ENCODE assay signal across 13 cellular contexts in the genomic region with DNA sequence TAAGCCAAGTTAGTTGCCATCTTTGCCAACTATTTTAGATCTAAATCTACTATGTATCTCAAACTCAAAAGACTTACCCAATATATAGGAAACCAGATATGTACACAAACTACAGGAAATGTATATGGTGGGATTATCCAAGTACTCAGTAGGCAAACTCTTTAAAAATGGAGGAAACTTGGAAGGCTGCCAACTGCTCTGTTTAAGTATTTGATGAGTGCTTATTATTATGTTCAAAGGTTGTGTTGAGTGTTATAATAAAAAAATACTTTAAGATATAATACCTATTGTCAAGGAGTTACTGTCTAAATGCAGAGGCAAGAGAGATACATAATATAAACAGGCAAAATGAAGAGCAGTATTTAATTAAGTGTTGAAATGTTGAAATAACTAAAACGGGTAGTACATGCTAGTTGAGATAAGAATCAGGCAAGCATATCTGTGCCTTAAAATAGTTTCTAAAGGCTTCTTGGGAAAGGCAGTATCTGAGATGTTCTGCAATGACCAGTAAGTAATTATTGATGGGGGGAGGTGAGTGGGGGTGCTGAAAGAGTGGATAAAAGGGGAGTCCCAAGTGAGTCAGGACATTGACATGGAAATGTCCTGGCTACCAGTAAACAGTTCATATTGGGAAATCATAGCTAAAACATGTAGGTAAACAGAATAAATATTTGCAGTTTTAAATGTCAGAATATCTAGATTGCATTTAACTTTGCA. TPM values are rescaled to one million over a fixed set of nuclear protein-coding genes. Genes with fewer than 3 reads are reported as not detected.
DNase-seq lines count a peak whose midpoint lies in the region; ATAC-seq and TF ChIP-seq lines count a peak whose summit lies in the region.
"Had no signal": no experiment of that assay in that cellular context is flagged by ENCODE, and none has a peak within 500 bp of the region (broad histone marks: within the 10 kb centered on the region; RNA-seq: fewer than 3 reads in every experiment).

No MANE protein-coding gene starts in this region.

- no peaks in the 10 kb centered on the region for H3K27me3 ChIP-seq in PC-3 (ENCODE audit: low read length)
- H3K27me3 ChIP-seq: SJSA1 had no signal

- peaks cover 47% of the 10 kb centered on the region for H3K4me1 ChIP-seq in PC-3 (ENCODE audit: insufficient read depth, low read length)

- TF ChIP-seq CTCF in PC-3 (conservative IDR thresholded peaks at IDR 0.05; ENCODE audit: low read depth, low read length) (no peak), fibroblast of villous mesenchyme (IDR thresholded peaks at IDR 0.05; ENCODE audit: insufficient read depth, low read depth, low read length) (no peak)

- H3F3A ChIP-seq in PC-3 (ENCODE audit: low read length, unreplicated experiment) = peaks cover 10% of the 10 kb centered on the region

- CTCF ChIA-PET in PC-3 (lab: Charles Lee) = no interaction called here

- H3K9me2 ChIP-seq in PC-3 (replicated peaks; ENCODE audit: low read length) = no peaks in the 10 kb centered on the region

- no peaks in the 10 kb centered on the region for H3K79me2 ChIP-seq in PC-3 (ENCODE audit: low read length)

- H3K4me3 ChIP-seq in PC-3 (ENCODE audit: low read length) (no peak overlapping the region), fibroblast of villous mesenchyme (ENCODE audit: low read depth, low read length) (no peak overlapping the region)
- H3K4me3 ChIP-seq: SJSA1 had no signal

- ATAC-seq in PC-3 (no peak), HG02623 (IDR thresholded peaks at IDR 0.05; ENCODE audit: unreplicated experiment) (no peak), GM18873 (IDR thresholded peaks at IDR 0.05; ENCODE audit: low FRiP score, unreplicated experiment) (no peak)

- POLR2A ChIA-PET in PC-3 (lab: Charles Lee; ENCODE audit: unreplicated experiment) = no interaction called here

- H3K9ac ChIP-seq in PC-3 (ENCODE audit: low read length) = no peak overlapping the region

- intact Hi-C loops in PC-3 (cut with micrococcal nuclease) = no loop called here

- peak; percentile 60 for DNase-seq in DMS153 (lab: John Stamatoyannopoulos, UW)
- peak; percentile 33 for DNase-seq in NCI-H1092 (lab: John Stamatoyannopoulos, UW)
- peak; percentile 44 for DNase-seq in PC-3
- DNase-seq in fibroblast of villous mesenchyme (ENCODE audit: low read depth) = peak; percentile 85
- no peak for DNase-seq in activated CD8-positive, alpha-beta memory T cell treated with anti-CD3 and anti-CD28 coated beads, Interleukin-2, amount 50 U/mL, for 48 hours
- no peak for DNase-seq in activated T-cell treated with anti-CD3 and anti-CD28 coated beads for 4 hours
- DNase-seq: activated CD4-positive, alpha-beta memory T cell treated with anti-CD3 and anti-CD28 coated beads for 36 hours; amygdala; nucleus accumbens; stimulated activated CD4-positive, alpha-beta T cell treated with anti-CD3 and anti-CD28 coated beads, Interleukin-4, amount 100 ng/mL, for 4 hours had no signal

- no peaks in the 10 kb centered on the region for H3K9me3 ChIP-seq in PC-3 (ENCODE audit: low read length)
- H3K9me3 ChIP-seq: SJSA1 had no signal

- no peaks in the 10 kb centered on the region for H4K20me1 ChIP-seq in PC-3 (ENCODE audit: low read length)

- peaks cover 14% of the 10 kb centered on the region; the same call in 1 of the 2 replicates for H3K36me3 ChIP-seq in PC-3 (ENCODE audit: low read depth, low read length)

- peak overlapping the region; percentile 18 for H3K4me2 ChIP-seq in PC-3 (ENCODE audit: low read length)

- H2AFZ ChIP-seq in PC-3 (ENCODE audit: low read length) = no peak overlapping the region

- peak overlapping the region; percentile 55 for H3K27ac ChIP-seq in PC-3 (ENCODE audit: low read length)
- H3K27ac ChIP-seq: SJSA1 had no signal

- BruUV-seq in PC-3 (replicated peaks; lab: Mats Ljungman, UMichigan) = no TSS peak

RNA-seq across cellular contexts. Expression of a gene that starts 6.5 kb away (rescaled TPM):
- total RNA-seq in PC-3 (2014; rRNA removed) (81.5 and 90.8 TPM in 2 replicates), fibroblast of villous mesenchyme (312 and 509 TPM in 2 replicates)

Comparison
In these comparisons a context has a peak if more than half of its experiments do, and no peak if none do; other contexts are left out.
1. DNase-seq: peak in DMS153 (single experiment), NCI-H1092 (single experiment), PC-3 (single experiment) and fibroblast of villous mesenchyme (single experiment); none in activated CD8-positive, alpha-beta memory T cell treated with anti-CD3 and anti-CD28 coated beads, Interleukin-2, amount 50 U/mL, for 48 hours (single experiment) and activated T-cell treated with anti-CD3 and anti-CD28 coated beads for 4 hours (single experiment).